Comparison of ENCODE assay signal across 1 cellular context in the genomic region with DNA sequence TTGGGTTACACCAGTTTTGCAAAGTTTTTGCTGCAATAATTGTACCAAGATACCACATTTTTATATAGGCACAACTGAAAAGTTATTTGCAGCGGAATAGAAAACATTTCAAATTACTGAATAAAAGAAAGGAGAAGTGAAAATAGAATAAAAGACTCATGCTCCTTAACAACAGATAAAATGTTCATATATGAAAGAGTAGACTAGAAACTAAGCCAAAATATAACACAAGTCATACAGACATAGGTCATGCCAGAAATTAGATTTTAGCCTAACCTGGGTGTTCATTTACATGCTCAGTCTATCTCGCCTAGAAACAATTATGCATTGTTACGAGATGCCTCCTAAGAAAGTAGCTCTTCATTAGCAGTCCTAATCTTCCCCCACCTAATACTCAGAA.
TF ChIP-seq lines count a peak whose summit lies in the region.

No MANE protein-coding gene starts in this region.

TF ChIP-seq in HepG2, 621 proteins besides CTCF, POLR2A, EP300 and RAD21:
- TF ChIP-seq IRX3 (CRISPR knock-in tag; IDR thresholded peaks at IDR 0.05; ENCODE audit: borderline replicate concordance, low read depth) (no peak), FOXA3 (CRISPR knock-in tag; IDR thresholded peaks at IDR 0.05) (no peak), NFE2 (CRISPR knock-in tag; IDR thresholded peaks at IDR 0.05) (no peak), ZNF350 (CRISPR knock-in tag; IDR thresholded peaks at IDR 0.05; ENCODE audit: borderline replicate concordance, low read depth) (no peak), GATAD2A (CRISPR knock-in tag; IDR thresholded peaks at IDR 0.05) (no peak), NFIB (CRISPR knock-in tag; IDR thresholded peaks at IDR 0.05; ENCODE audit: borderline replicate concordance) (no peak), ZNF503 (CRISPR knock-in tag; IDR thresholded peaks at IDR 0.05) (no peak), ZNF550 (CRISPR knock-in tag; IDR thresholded peaks at IDR 0.05; ENCODE audit: borderline replicate concordance) (no peak), CHD4 (IDR thresholded peaks at IDR 0.05; ENCODE audit: borderline replicate concordance, low read length) (no peak), ZSCAN9 (CRISPR knock-in tag; IDR thresholded peaks at IDR 0.05; ENCODE audit: borderline replicate concordance) (no peak), REXO4 (CRISPR knock-in tag; IDR thresholded peaks at IDR 0.05; ENCODE audit: borderline replicate concordance) (no peak), ZNF878 (CRISPR knock-in tag; IDR thresholded peaks at IDR 0.05) (no peak), ELF3 (CRISPR knock-in tag; IDR thresholded peaks at IDR 0.05) (no peak), ZNF160 (CRISPR knock-in tag; IDR thresholded peaks at IDR 0.05) (no peak), SOX6 (IDR thresholded peaks at IDR 0.05) (no peak), SOX6 (CRISPR knock-in tag; IDR thresholded peaks at IDR 0.05) (no peak), MZF1 (CRISPR knock-in tag; IDR thresholded peaks at IDR 0.05; ENCODE audit: borderline replicate concordance) (no peak)
- TF ChIP-seq, protein P1, sequence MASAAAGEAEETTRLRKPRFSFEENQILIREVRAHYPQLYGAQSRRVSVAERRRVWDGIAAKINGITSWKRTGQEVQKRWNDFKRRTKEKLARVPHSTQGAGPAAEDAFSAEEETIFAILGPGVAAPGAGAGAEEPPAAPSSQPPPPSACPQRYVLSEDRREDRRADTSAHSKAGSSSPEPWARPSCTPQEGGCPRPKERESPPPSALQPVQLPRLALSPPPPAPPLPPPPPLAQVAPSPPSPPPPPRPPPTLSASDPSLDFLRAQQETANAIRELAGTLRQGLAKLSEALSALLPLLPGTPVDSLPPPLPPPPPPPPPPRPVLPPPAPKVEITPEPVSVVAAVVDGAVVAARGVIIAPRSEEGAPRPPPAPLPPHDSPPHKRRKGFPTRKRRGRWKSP (CRISPR knock-in tag; IDR thresholded peaks at IDR 0.05): no peak
- TF ChIP-seq, protein P2, sequence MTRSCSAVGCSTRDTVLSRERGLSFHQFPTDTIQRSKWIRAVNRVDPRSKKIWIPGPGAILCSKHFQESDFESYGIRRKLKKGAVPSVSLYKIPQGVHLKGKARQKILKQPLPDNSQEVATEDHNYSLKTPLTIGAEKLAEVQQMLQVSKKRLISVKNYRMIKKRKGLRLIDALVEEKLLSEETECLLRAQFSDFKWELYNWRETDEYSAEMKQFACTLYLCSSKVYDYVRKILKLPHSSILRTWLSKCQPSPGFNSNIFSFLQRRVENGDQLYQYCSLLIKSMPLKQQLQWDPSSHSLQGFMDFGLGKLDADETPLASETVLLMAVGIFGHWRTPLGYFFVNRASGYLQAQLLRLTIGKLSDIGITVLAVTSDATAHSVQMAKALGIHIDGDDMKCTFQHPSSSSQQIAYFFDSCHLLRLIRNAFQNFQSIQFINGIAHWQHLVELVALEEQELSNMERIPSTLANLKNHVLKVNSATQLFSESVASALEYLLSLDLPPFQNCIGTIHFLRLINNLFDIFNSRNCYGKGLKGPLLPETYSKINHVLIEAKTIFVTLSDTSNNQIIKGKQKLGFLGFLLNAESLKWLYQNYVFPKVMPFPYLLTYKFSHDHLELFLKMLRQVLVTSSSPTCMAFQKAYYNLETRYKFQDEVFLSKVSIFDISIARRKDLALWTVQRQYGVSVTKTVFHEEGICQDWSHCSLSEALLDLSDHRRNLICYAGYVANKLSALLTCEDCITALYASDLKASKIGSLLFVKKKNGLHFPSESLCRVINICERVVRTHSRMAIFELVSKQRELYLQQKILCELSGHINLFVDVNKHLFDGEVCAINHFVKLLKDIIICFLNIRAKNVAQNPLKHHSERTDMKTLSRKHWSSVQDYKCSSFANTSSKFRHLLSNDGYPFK (CRISPR knock-in tag; IDR thresholded peaks at IDR 0.05; ENCODE audit: borderline replicate concordance): no peak
